8 cellular contexts compared by ENCODE assay signal in the genomic region with DNA sequence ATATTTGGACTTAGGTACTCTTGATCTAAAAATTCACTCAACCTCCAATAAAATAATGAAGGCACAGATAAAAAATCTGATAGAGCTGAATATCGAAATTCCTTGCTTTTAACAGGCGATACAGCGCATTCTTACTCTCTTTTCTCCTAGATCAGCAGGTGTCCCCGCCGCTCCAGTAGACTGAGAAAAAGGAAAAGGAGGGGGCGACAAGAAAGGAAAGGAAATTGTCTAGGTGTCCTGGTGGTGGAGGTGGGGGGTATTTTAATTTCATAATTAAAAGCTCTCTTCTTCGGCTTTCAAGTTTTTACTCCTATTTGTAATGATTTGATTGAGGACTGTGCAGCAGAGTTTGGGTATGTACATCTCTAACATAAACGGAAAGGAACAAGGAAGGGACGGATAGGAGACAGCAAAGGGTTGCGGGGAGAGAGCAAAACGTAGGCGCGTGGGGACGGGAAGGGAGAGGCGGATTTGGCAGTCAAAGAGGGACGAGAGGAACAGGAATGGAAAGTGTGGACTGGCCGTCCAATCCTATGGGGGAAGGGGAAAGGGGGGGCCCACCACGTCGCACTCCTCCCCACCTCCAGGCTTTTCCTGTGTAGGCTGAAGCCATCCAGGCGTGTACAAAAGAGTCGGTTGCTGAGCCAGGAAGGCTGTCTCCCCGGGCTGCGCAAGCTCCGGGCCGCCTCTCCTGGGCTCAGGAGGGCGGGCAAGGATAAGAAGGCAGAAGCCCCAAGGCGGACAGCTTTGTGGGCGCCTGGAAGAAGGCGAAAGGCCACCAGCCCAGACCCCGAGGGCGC. TPM values are rescaled to one million over a fixed set of nuclear protein-coding genes. Genes with fewer than 3 reads are reported as not detected.
A peak's percentile ranks its signal among the peaks of the same experiment; 100 is the strongest.
DNase-seq lines count a peak whose midpoint lies in the region; ATAC-seq and TF ChIP-seq lines count a peak whose summit lies in the region.

No MANE protein-coding gene starts in this region.

- intact Hi-C loops in activated CD8-positive, alpha-beta T cell treated with anti-CD3 and anti-CD28 coated beads for 36 hours (cut with micrococcal nuclease): no loop called here

- POLR2A ChIA-PET in activated CD8-positive, alpha-beta T cell treated with anti-CD3 and anti-CD28 coated beads for 36 hours (lab: Charles Lee): interaction anchor here (0.6 kb wide), 1 partner anchor 403 kb away, joined by 3 read pairs; no protein-coding TSS in a partner anchor

- no peaks in the 10 kb centered on the region for H3K36me3 ChIP-seq in CD4-positive, CD25-positive, alpha-beta regulatory T cell (ENCODE audit: control insufficient read depth, insufficient read depth, low read length)
- no peaks in the 10 kb centered on the region for H3K36me3 ChIP-seq in muscle layer of colon (ENCODE audit: insufficient read depth, low read length)

- H3K9me3 Mint-ChIP-seq in CD4-positive, CD25-positive, alpha-beta regulatory T cell: peaks cover 0 to 2% (median 0%) of the 10 kb centered on the region in 7 donors
- no peaks in the 10 kb centered on the region for H3K9me3 Mint-ChIP-seq in activated CD8-positive, alpha-beta T cell treated with anti-CD3 and anti-CD28 coated beads for 36 hours

- peaks cover 18% of the 10 kb centered on the region for H3K4me1 ChIP-seq in CD4-positive, CD25-positive, alpha-beta regulatory T cell (ENCODE audit: control insufficient read depth, insufficient read depth, low read length, poor library complexity, severe bottlenecking)
- H3K4me1 ChIP-seq in muscle layer of colon (ENCODE audit: insufficient read depth, low read length): peaks cover 16% of the 10 kb centered on the region

- peak overlapping the region; percentile 82 to 96 (median 90) for H3K4me3 Mint-ChIP-seq in CD4-positive, CD25-positive, alpha-beta regulatory T cell
- H3K4me3 Mint-ChIP-seq in activated CD8-positive, alpha-beta T cell treated with anti-CD3 and anti-CD28 coated beads for 36 hours: peak overlapping the region; percentile 81

- ATAC-seq in CD4-positive, CD25-positive, alpha-beta regulatory T cell (ENCODE audit: low read depth in 2 of 2): peak; percentile 5 to 17
- peak; percentile 20 for ATAC-seq in GM19043 (IDR thresholded peaks at IDR 0.05; ENCODE audit: low read depth, unreplicated experiment)
- ATAC-seq in HG03196 (IDR thresholded peaks at IDR 0.05; ENCODE audit: unreplicated experiment): peak; percentile 33
- peak; percentile 20 for ATAC-seq in activated CD8-positive, alpha-beta T cell treated with anti-CD3 and anti-CD28 coated beads for 36 hours

- peaks cover 0 to 19% (median 11%) of the 10 kb centered on the region in 4 donors for H3K4me1 Mint-ChIP-seq in CD4-positive, CD25-positive, alpha-beta regulatory T cell
- peaks cover 16% of the 10 kb centered on the region for H3K4me1 Mint-ChIP-seq in activated CD8-positive, alpha-beta T cell treated with anti-CD3 and anti-CD28 coated beads for 36 hours (ENCODE audit: low read depth)

- no peak for TF ChIP-seq CTCF in activated CD8-positive, alpha-beta T cell treated with anti-CD3 and anti-CD28 coated beads for 36 hours (IDR thresholded peaks at IDR 0.05)

- H3K9me3 ChIP-seq in CD4-positive, CD25-positive, alpha-beta regulatory T cell (ENCODE audit: control insufficient read depth in 2 of 2, low read length in 2 of 2): no peaks in the 10 kb centered on the region
- H3K9me3 ChIP-seq in muscle layer of colon (ENCODE audit: low read length): no peaks in the 10 kb centered on the region

- peak overlapping the region; percentile 81 for H3K27ac ChIP-seq in CD4-positive, CD25-positive, alpha-beta regulatory T cell (ENCODE audit: insufficient read depth, low read length, poor library complexity, severe bottlenecking)
- peak overlapping the region; percentile 98 for H3K27ac ChIP-seq in muscle layer of colon (ENCODE audit: low read depth, low read length)
- peak overlapping the region; percentile 90 for H3K27ac ChIP-seq in substantia nigra (ENCODE audit: low read depth, low read length, poor library complexity, severe bottlenecking)

- CTCF ChIA-PET in activated CD8-positive, alpha-beta T cell treated with anti-CD3 and anti-CD28 coated beads for 36 hours (lab: Charles Lee): interaction anchor here (1.1 to 2.1 kb wide), 4 partner anchors 17 to 223 kb away, joined by 3 to 6 read pairs (median 3); a partner anchor contains a TSS

- peak overlapping the region; percentile 70 for H3K4me3 ChIP-seq in CD4-positive, CD25-positive, alpha-beta regulatory T cell (ENCODE audit: low read depth, low read length)
- peak overlapping the region; percentile 47 to 66 for H3K4me3 ChIP-seq in muscle layer of colon (ENCODE audit: low read depth in 1 of 2, low read length in 2 of 2)

- H3K36me3 Mint-ChIP-seq in CD4-positive, CD25-positive, alpha-beta regulatory T cell: no peaks in the 10 kb centered on the region
- peaks cover 4% of the 10 kb centered on the region for H3K36me3 Mint-ChIP-seq in activated CD8-positive, alpha-beta T cell treated with anti-CD3 and anti-CD28 coated beads for 36 hours (ENCODE audit: low read depth)

- H3K27me3 ChIP-seq in CD4-positive, CD25-positive, alpha-beta regulatory T cell (ENCODE audit: control insufficient read depth, insufficient read depth, low read length): peaks cover 6% of the 10 kb centered on the region
- H3K27me3 ChIP-seq in muscle layer of colon (ENCODE audit: control insufficient read depth in 1 of 2, insufficient read depth in 2 of 2, low read length in 2 of 2): no peaks in the 10 kb centered on the region

- DNase-seq in CD4-positive, CD25-positive, alpha-beta regulatory T cell: peak in 1 of 3 donors; percentile 63
- DNase-seq in NCI-H2227 (lab: John Stamatoyannopoulos, UW; ENCODE audit: unreplicated experiment) (peak; percentile 75), fibroblast of gingiva (ENCODE audit: low read depth) (peak; percentile 89), substantia nigra (lab: John Stamatoyannopoulos, UW) (peak in 48 of 49 donors; percentile 9 to 89 (median 65))
- DNase-seq in activated CD8-positive, alpha-beta T cell treated with anti-CD3 and anti-CD28 coated beads for 36 hours: peak; percentile 25

- peak overlapping the region; percentile 91 to 97 (median 94) for H3K27ac Mint-ChIP-seq in CD4-positive, CD25-positive, alpha-beta regulatory T cell
- peak overlapping the region; percentile 86 for H3K27ac Mint-ChIP-seq in activated CD8-positive, alpha-beta T cell treated with anti-CD3 and anti-CD28 coated beads for 36 hours

- peaks cover 20% of the 10 kb centered on the region for H3K27me3 Mint-ChIP-seq in CD4-positive, CD25-positive, alpha-beta regulatory T cell
- H3K27me3 Mint-ChIP-seq in activated CD8-positive, alpha-beta T cell treated with anti-CD3 and anti-CD28 coated beads for 36 hours: peaks cover 4% of the 10 kb centered on the region

- peak overlapping the region; percentile 96 for H3K9ac ChIP-seq in muscle layer of colon (ENCODE audit: low read length)

RNA-seq across cellular contexts. Expression of a gene that starts 0.9 kb away (rescaled TPM):
- total RNA-seq in CD4-positive, CD25-positive, alpha-beta regulatory T cell: 1.7 TPM
- under 1 TPM; 0.34 to 0.84 (median 0.61) TPM for polyA plus RNA-seq in CD4-positive, CD25-positive, alpha-beta regulatory T cell
- 1 to 10 TPM; 2.7 to 3.8 TPM for total RNA-seq in activated CD8-positive, alpha-beta T cell treated with anti-CD3 and anti-CD28 coated beads for 36 hours
